Comparison of ENCODE assay signal across 8 cellular contexts in the genomic region with DNA sequence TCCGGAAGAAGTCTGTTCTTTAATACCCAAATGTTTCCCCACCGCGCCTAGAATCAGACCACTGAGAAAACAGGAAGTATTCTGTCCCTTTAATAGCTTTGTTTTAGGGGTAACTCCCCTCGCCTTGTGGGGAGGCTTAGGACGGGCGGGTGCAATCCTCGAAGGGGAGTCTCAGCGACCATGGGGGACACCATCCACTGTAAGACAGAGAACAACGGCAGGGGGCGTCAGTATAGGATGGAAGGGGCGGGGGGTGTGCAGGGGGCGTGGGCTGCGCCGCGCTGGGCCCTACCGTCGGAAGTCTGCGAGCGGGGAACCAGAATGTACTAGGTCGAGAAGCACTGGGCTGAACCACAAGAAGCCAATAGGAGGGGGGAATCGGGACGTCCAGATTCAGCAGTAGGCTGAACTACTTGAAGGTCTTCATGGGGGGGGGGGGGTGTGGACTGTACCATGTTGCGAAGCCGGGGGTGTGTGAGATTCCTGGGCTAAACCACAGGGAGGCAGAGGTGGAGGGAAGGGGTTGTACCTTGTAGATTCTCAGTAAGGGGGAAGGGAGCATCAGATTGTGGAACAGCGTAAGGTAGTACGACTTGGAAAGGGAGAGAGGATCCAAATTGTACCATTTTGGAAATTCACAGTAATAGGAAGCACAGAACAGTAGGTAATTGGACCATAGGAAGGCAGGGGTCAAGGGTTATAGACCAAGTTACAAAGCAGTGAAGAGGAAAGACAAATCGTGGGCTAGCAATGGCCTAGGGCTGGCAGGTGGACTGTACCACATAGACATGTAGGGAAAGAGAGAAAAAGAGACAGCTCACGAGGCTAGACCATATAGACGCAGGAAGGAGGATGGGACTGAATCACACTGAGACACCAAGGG.
A peak's percentile ranks its signal among the peaks of the same experiment; 100 is the strongest.
DNase-seq lines count a peak whose midpoint lies in the region; ATAC-seq and TF ChIP-seq lines count a peak whose summit lies in the region.

No MANE protein-coding gene starts in this region.

- TF ChIP-seq CTCF in choroid plexus epithelial cell (conservative IDR thresholded peaks at IDR 0.05; ENCODE audit: low read depth, low read length) = peak; percentile 31

- DNase-seq in ACHN = peak; percentile 85
- DNase-seq in NCI-H446 (lab: John Stamatoyannopoulos, UW) = peak; percentile 84 to 93
- peak; percentile 73 for DNase-seq in activated CD4-positive, alpha-beta T cell treated with anti-CD3 and anti-CD28 coated beads for 1 hour
- peak; percentile 99 for DNase-seq in choroid plexus epithelial cell (ENCODE audit: low read depth)
- DNase-seq in stimulated activated CD4-positive, alpha-beta T cell treated with anti-CD3 and anti-CD28 coated beads, Interleukin-1b, Interleukin-23, amount 100 ng/mL, for 4 hours (ENCODE audit: low read depth in 2 of 2) = peak; percentile 65 to 70

- peak overlapping the region; percentile 61 for H3K4me3 ChIP-seq in choroid plexus epithelial cell (ENCODE audit: low read depth, low read length)

- peak overlapping the region; percentile 97 for H3K27ac ChIP-seq in layer of hippocampus (ENCODE audit: low read depth, low read length)

- no peaks in the 10 kb centered on the region for H3K27me3 ChIP-seq in layer of hippocampus (ENCODE audit: control insufficient read depth, insufficient read depth, low read length)

- in situ Hi-C loops in ACHN (cut with HindIII; ENCODE audit: low pct_ligation_motif_present, low pct_unique_long_range_greater_than_20kb, low sequenced_read_pairs) = no loop called here

- peak; percentile 5 for ATAC-seq in GM18861 (IDR thresholded peaks at IDR 0.05; ENCODE audit: unreplicated experiment)
- peak; percentile 6 for ATAC-seq in HG03196 (IDR thresholded peaks at IDR 0.05; ENCODE audit: unreplicated experiment)

Comparison
In these comparisons a context has a peak if more than half of its experiments do, and no peak if none do; other contexts are left out.
1. Peak in every context shown above with its lines: DNase-seq, ATAC-seq, H3K4me3 ChIP-seq and H3K27ac ChIP-seq.